In the genomic region with DNA sequence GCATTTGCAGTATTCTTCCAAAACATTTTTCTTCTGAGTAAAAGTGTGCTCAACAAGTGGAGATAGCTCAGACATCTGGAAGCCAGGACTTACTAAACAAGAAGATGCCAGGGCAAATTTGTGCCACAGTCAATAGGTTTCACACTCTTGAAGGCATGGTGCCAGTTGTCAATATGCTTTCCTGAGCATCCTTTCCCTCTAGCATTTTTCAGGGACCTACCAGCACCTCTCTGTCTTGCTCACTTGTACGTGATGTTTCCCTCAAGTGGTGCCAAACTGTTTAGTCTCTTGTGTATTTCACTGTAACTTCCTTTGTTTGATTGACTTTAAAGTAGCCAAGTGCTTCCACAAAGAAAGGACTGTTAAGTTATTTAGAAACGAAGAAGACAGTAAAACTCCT, we compare ENCODE assay signal across 11 cellular contexts.
A peak's percentile ranks its signal among the peaks of the same experiment; 100 is the strongest.
DNase-seq lines count a peak whose midpoint lies in the region; ATAC-seq and TF ChIP-seq lines count a peak whose summit lies in the region.
"Had no signal": no experiment of that assay in that cellular context is flagged by ENCODE, and none has a peak within 500 bp of the region (broad histone marks: within the 10 kb centered on the region; RNA-seq: fewer than 3 reads in every experiment).

No MANE protein-coding gene starts in this region.

- RAD21 ChIA-PET in HCT116 (lab: Charles Lee; ENCODE audit: low non-redundant PET in 1 of 2, low total read pairs in 2 of 2, uncharacterized antibody in 2 of 2, unreplicated experiment in 2 of 2): no interaction called here

- H3K9me3 Mint-ChIP-seq in CD4-positive, alpha-beta memory T cell: no peaks in the 10 kb centered on the region
- no peaks in the 10 kb centered on the region for H3K9me3 Mint-ChIP-seq in activated T-helper 2 cell treated with anti-CD3 and anti-CD28 coated beads, Interferon-gamma antibody, Interleukin-2, Interleukin-4, amounts not matched to agents 10 μg/mL and 5 μg/mL and 100 μg/mL, durations not matched to agents 14 hours and 24 hours and 36 hours
- H3K9me3 Mint-ChIP-seq in naive thymus-derived CD4-positive, alpha-beta T cell: no peaks in the 10 kb centered on the region

- H2AFZ ChIP-seq in HCT116 (ENCODE audit: low read depth, low read length, poor library complexity, severe bottlenecking): no peak overlapping the region
- H2AFZ ChIP-seq in PC-3 (ENCODE audit: low read length): no peak overlapping the region
- H2AFZ ChIP-seq in PC-9: no peak overlapping the region

- H3K36me3 ChIP-seq in CD4-positive, alpha-beta memory T cell (ENCODE audit: insufficient read depth, low read length): no peaks in the 10 kb centered on the region
- peaks cover 0 to 35% of the 10 kb centered on the region in 2 experiments; a peak in 2 of 4 replicates for H3K36me3 ChIP-seq in HCT116 (ENCODE audit: control insufficient read depth in 1 of 2, insufficient read depth in 2 of 2, low read length in 2 of 2)
- no peaks in the 10 kb centered on the region for H3K36me3 ChIP-seq in naive thymus-derived CD4-positive, alpha-beta T cell (ENCODE audit: control insufficient read depth in 2 of 3, insufficient read depth in 3 of 3, low read length in 3 of 3)
- H3K36me3 ChIP-seq in PC-3 (ENCODE audit: low read depth, low read length): no peaks in the 10 kb centered on the region
- no peaks in the 10 kb centered on the region for H3K36me3 ChIP-seq in PC-9 (ENCODE audit: low read depth)

- ATAC-seq in HCT116: peak; percentile 21; the same call in 1 of the 2 replicates
- no peak for ATAC-seq in naive thymus-derived CD4-positive, alpha-beta T cell
- ATAC-seq in PC-3: no peak; the same call in 1 of the 2 replicates
- no peak for ATAC-seq in HG02588 (IDR thresholded peaks at IDR 0.05; ENCODE audit: unreplicated experiment)

- peak overlapping the region; percentile 52 to 84 (median 67) for H3K4me3 Mint-ChIP-seq in CD4-positive, alpha-beta memory T cell
- H3K4me3 Mint-ChIP-seq in activated T-helper 2 cell treated with anti-CD3 and anti-CD28 coated beads, Interferon-gamma antibody, Interleukin-2, Interleukin-4, amounts not matched to agents 10 μg/mL and 5 μg/mL and 100 μg/mL, durations not matched to agents 14 hours and 24 hours and 36 hours (ENCODE audit: low read depth): peak overlapping the region; percentile 30
- peak overlapping the region in 9 of 10 donors; percentile 34 to 83 (median 68) for H3K4me3 Mint-ChIP-seq in naive thymus-derived CD4-positive, alpha-beta T cell

- H3K79me2 ChIP-seq in HCT116 (ENCODE audit: insufficient read depth, low read length) (peaks cover 100% of the 10 kb centered on the region), PC-3 (ENCODE audit: low read length) (no peaks in the 10 kb centered on the region), PC-9 (ENCODE audit: low read depth) (no peaks in the 10 kb centered on the region)

- no peak for TF ChIP-seq RAD21 in HCT116 (IDR thresholded peaks at IDR 0.05; ENCODE audit: low read depth)

- H3K4me1 ChIP-seq in CD4-positive, alpha-beta memory T cell (ENCODE audit: insufficient read depth, low read length): peaks cover 88% of the 10 kb centered on the region
- H3K4me1 ChIP-seq in HCT116 (ENCODE audit: control insufficient read depth in 1 of 2, insufficient read depth in 2 of 2, low read length in 2 of 2) (peaks cover 93 to 98% of the 10 kb centered on the region in 2 experiments), PC-3 (ENCODE audit: insufficient read depth, low read length) (peaks cover 12% of the 10 kb centered on the region), PC-9 (replicated peaks; ENCODE audit: insufficient read depth) (no peaks in the 10 kb centered on the region)
- H3K4me1 ChIP-seq in naive thymus-derived CD4-positive, alpha-beta T cell (ENCODE audit: control insufficient read depth in 2 of 2, insufficient read depth in 2 of 2, low read length in 2 of 2): peaks cover 58 to 62% of the 10 kb centered on the region in 2 donors

- TF ChIP-seq CTCF in HCT116 (IDR thresholded peaks at IDR 0.05 in 2 of 3, conservative IDR thresholded peaks at IDR 0.05 in 1 of 3; ENCODE audit: borderline replicate concordance in 1 of 3, insufficient read depth in 1 of 3, low read depth in 2 of 3, low read length in 2 of 3): no peak
- no peak for TF ChIP-seq CTCF in PC-3 (conservative IDR thresholded peaks at IDR 0.05; ENCODE audit: low read depth, low read length)
- TF ChIP-seq CTCF in PC-9 (conservative IDR thresholded peaks at IDR 0.05): no peak

- POLR2A ChIA-PET in CD4-positive, alpha-beta memory T cell (lab: Charles Lee; ENCODE audit: partially characterized antibody): interaction anchor here (0.8 to 11.2 kb wide), 5 partner anchors 8 to 39 kb away, joined by 3 to 471 read pairs (median 4); no protein-coding TSS in a partner anchor
- POLR2A ChIA-PET in HCT116 (lab: Charles Lee) (no interaction called here), PC-3 (lab: Charles Lee; ENCODE audit: unreplicated experiment) (no interaction called here), PC-9 (lab: Charles Lee; ENCODE audit: unreplicated experiment) (no interaction called here)
- POLR2A ChIA-PET in naive thymus-derived CD4-positive, alpha-beta T cell (lab: Charles Lee): interaction anchor here (0.9 to 1.0 kb wide), 2 partner anchors 95 to 96 kb away, joined by 3 read pairs; no protein-coding TSS in a partner anchor

- no peaks in the 10 kb centered on the region for H4K20me1 ChIP-seq in HCT116 (ENCODE audit: insufficient read depth)
- H4K20me1 ChIP-seq in PC-3 (ENCODE audit: low read length): no peaks in the 10 kb centered on the region
- H4K20me1 ChIP-seq in PC-9 (ENCODE audit: insufficient read depth): no peaks in the 10 kb centered on the region

- peak overlapping the region; percentile 63 for H3K4me2 ChIP-seq in HCT116 (ENCODE audit: low read length)
- no peak overlapping the region for H3K4me2 ChIP-seq in PC-3 (ENCODE audit: low read length)
- no peak overlapping the region for H3K4me2 ChIP-seq in PC-9

- no TSS peak for BruUV-seq in HCT116 (replicated peaks; lab: Mats Ljungman, UMichigan)
- no TSS peak for BruUV-seq in PC-3 (replicated peaks; lab: Mats Ljungman, UMichigan)
- BruUV-seq in PC-9 (replicated peaks; lab: Mats Ljungman, UMichigan): no TSS peak

- CTCF ChIA-PET in CD4-positive, alpha-beta memory T cell (lab: Charles Lee; ENCODE audit: partially characterized antibody): interaction anchor here (0.8 to 10.8 kb wide), 5 partner anchors 8 to 106 kb away, joined by 3 to 140 read pairs (median 7); no protein-coding TSS in a partner anchor
- CTCF ChIA-PET in HCT116 (lab: Charles Lee): no interaction called here
- CTCF ChIA-PET in naive thymus-derived CD4-positive, alpha-beta T cell (lab: Charles Lee): no interaction called here
- CTCF ChIA-PET in PC-3 (lab: Charles Lee): no interaction called here
- CTCF ChIA-PET in PC-9 (lab: Charles Lee): no interaction called here

- H3F3A ChIP-seq in PC-3 (ENCODE audit: low read length, unreplicated experiment) (no peaks in the 10 kb centered on the region), PC-9 (ENCODE audit: insufficient read depth, low read depth) (no peaks in the 10 kb centered on the region)

- H3K27ac ChIP-seq in CD4-positive, alpha-beta memory T cell (ENCODE audit: low read depth, low read length): peak overlapping the region; percentile 49
- peak overlapping the region; percentile 96 for H3K27ac ChIP-seq in HCT116 (ENCODE audit: low read depth, low read length)
- H3K27ac ChIP-seq in naive thymus-derived CD4-positive, alpha-beta T cell (ENCODE audit: low read depth, low read length): peak overlapping the region; percentile 1
- no peak overlapping the region for H3K27ac ChIP-seq in PC-3 (ENCODE audit: low read length)
- H3K27ac ChIP-seq in PC-9: no peak overlapping the region

- intact Hi-C loops in CD4-positive, alpha-beta memory T cell (cut with micrococcal nuclease): loop anchor here (1.0 to 10.0 kb wide), 3 partner anchors 8 to 1275 kb away; a partner anchor contains a TSS
- intact Hi-C loops in HCT116 (cut with micrococcal nuclease): no loop called here
- intact Hi-C loops in activated T-helper 2 cell treated with anti-CD3 and anti-CD28 coated beads, Interferon-gamma antibody, Interleukin-2, Interleukin-4, amounts not matched to agents 10 μg/mL and 5 μg/mL and 100 μg/mL, durations not matched to agents 14 hours and 24 hours and 36 hours (cut with micrococcal nuclease): loop anchor here (10.0 kb wide), 1 partner anchor 105 kb away; no protein-coding TSS in a partner anchor
- intact Hi-C loops in naive thymus-derived CD4-positive, alpha-beta T cell (cut with micrococcal nuclease): loop anchor here (1.0 to 10.0 kb wide), 13 partner anchors 8 to 1345 kb away; a partner anchor contains a TSS
- intact Hi-C loops in PC-3 (cut with micrococcal nuclease): no loop called here
- intact Hi-C loops in PC-9 (cut with micrococcal nuclease; ENCODE audit: unreplicated experiment): no loop called here

- no peaks in the 10 kb centered on the region for H3K9me2 ChIP-seq in HCT116 (ENCODE audit: insufficient read depth)
- no peaks in the 10 kb centered on the region for H3K9me2 ChIP-seq in PC-3 (replicated peaks; ENCODE audit: low read length)
- H3K9me2 ChIP-seq in PC-9 (ENCODE audit: insufficient read depth): no peaks in the 10 kb centered on the region

- H3K9ac ChIP-seq in HCT116 (ENCODE audit: low read length) (peak overlapping the region; percentile 61), PC-3 (ENCODE audit: low read length) (no peak overlapping the region)

- H3K36me3 Mint-ChIP-seq in CD4-positive, alpha-beta memory T cell: peaks cover 14 to 44% of the 10 kb centered on the region in 2 donors
- peaks cover 60% of the 10 kb centered on the region for H3K36me3 Mint-ChIP-seq in activated T-helper 2 cell treated with anti-CD3 and anti-CD28 coated beads, Interferon-gamma antibody, Interleukin-2, Interleukin-4, amounts not matched to agents 10 μg/mL and 5 μg/mL and 100 μg/mL, durations not matched to agents 14 hours and 24 hours and 36 hours (ENCODE audit: low read depth)
- peaks cover 0 to 56% (median 10%) of the 10 kb centered on the region in 5 donors for H3K36me3 Mint-ChIP-seq in naive thymus-derived CD4-positive, alpha-beta T cell

- H3K27me3 Mint-ChIP-seq in CD4-positive, alpha-beta memory T cell: no peaks in the 10 kb centered on the region
- H3K27me3 Mint-ChIP-seq in activated T-helper 2 cell treated with anti-CD3 and anti-CD28 coated beads, Interferon-gamma antibody, Interleukin-2, Interleukin-4, amounts not matched to agents 10 μg/mL and 5 μg/mL and 100 μg/mL, durations not matched to agents 14 hours and 24 hours and 36 hours (ENCODE audit: low read depth): no peaks in the 10 kb centered on the region
- H3K27me3 Mint-ChIP-seq in naive thymus-derived CD4-positive, alpha-beta T cell: no peaks in the 10 kb centered on the region

- H3K27ac Mint-ChIP-seq in CD4-positive, alpha-beta memory T cell: peak overlapping the region; percentile 61 to 94 (median 80)
- peak overlapping the region; percentile 22 for H3K27ac Mint-ChIP-seq in activated T-helper 2 cell treated with anti-CD3 and anti-CD28 coated beads, Interferon-gamma antibody, Interleukin-2, Interleukin-4, amounts not matched to agents 10 μg/mL and 5 μg/mL and 100 μg/mL, durations not matched to agents 14 hours and 24 hours and 36 hours
- peak overlapping the region; percentile 43 to 92 (median 83) for H3K27ac Mint-ChIP-seq in naive thymus-derived CD4-positive, alpha-beta T cell

- TF ChIP-seq POLR2A in HCT116 (IDR thresholded peaks at IDR 0.05; ENCODE audit: borderline replicate concordance, extremely low read depth, insufficient read depth, insufficient read length): no peak

- no peaks in the 10 kb centered on the region for H3K27me3 ChIP-seq in CD4-positive, alpha-beta memory T cell (ENCODE audit: insufficient read depth, low read length)
- H3K27me3 ChIP-seq in HCT116 (ENCODE audit: insufficient read depth, low read length) (no peaks in the 10 kb centered on the region), PC-3 (ENCODE audit: low read length) (no peaks in the 10 kb centered on the region), PC-9 (ENCODE audit: insufficient read depth, low read depth) (no peaks in the 10 kb centered on the region)
- no peaks in the 10 kb centered on the region for H3K27me3 ChIP-seq in naive thymus-derived CD4-positive, alpha-beta T cell (ENCODE audit: control insufficient read depth in 2 of 2, insufficient read depth in 2 of 2, low read length in 2 of 2)

- H3K4me3 ChIP-seq in CD4-positive, alpha-beta memory T cell (ENCODE audit: low read length in 2 of 2): peak overlapping the region in 1 of 2 donors; percentile 11
- peak overlapping the region in 1 of 2 experiments; percentile 13; a peak in 1 of 4 replicates for H3K4me3 ChIP-seq in HCT116 (replicated peaks in 1 of 2; ENCODE audit: low read depth in 1 of 2, low read length in 2 of 2)
- peak overlapping the region; percentile 10 for H3K4me3 ChIP-seq in naive thymus-derived CD4-positive, alpha-beta T cell (ENCODE audit: low read length)
- no peak overlapping the region for H3K4me3 ChIP-seq in PC-3 (ENCODE audit: low read length)
- no peak overlapping the region for H3K4me3 ChIP-seq in PC-9

- H3K9me3 ChIP-seq in CD4-positive, alpha-beta memory T cell (ENCODE audit: control insufficient read depth in 1 of 2, low read length in 2 of 2): no peaks in the 10 kb centered on the region
- H3K9me3 ChIP-seq in HCT116 (ENCODE audit: control insufficient read depth in 1 of 2, insufficient read depth in 1 of 2, low read depth in 1 of 2, low read length in 2 of 2) (no peaks in the 10 kb centered on the region), PC-3 (ENCODE audit: low read length) (no peaks in the 10 kb centered on the region), PC-9 (ENCODE audit: insufficient read depth, low read depth) (no peaks in the 10 kb centered on the region)
- no peaks in the 10 kb centered on the region for H3K9me3 ChIP-seq in naive thymus-derived CD4-positive, alpha-beta T cell (ENCODE audit: control insufficient read depth in 2 of 3, low read length in 3 of 3)

- no peak for DNase-seq in CD4-positive, alpha-beta memory T cell
- no peak for DNase-seq in HCT116 (ENCODE audit: low read depth, low spot score)
- DNase-seq in activated T-helper 2 cell treated with anti-CD3 and anti-CD28 coated beads, Interferon-gamma antibody, Interleukin-2, Interleukin-4, amounts not matched to agents 10 μg/mL and 5 μg/mL and 100 μg/mL, durations not matched to agents 14 hours and 24 hours and 36 hours (ENCODE audit: low spot score): no peak
- DNase-seq in naive thymus-derived CD4-positive, alpha-beta T cell: peak in 2 of 9 donors; percentile 18 to 30
- DNase-seq in PC-3: no peak
- no peak for DNase-seq in PC-9
- no peak for DNase-seq in hippocampal formation (lab: John Stamatoyannopoulos, UW)
- DNase-seq: activated effector memory CD4-positive, alpha-beta T cell treated with anti-CD3 and anti-CD28 coated beads, Interleukin-2, amount 50 U/mL, for 16 hours; DMS79; MV-4-11 had no signal

- H3K4me1 Mint-ChIP-seq in CD4-positive, alpha-beta memory T cell: peaks cover 46 to 86% (median 68%) of the 10 kb centered on the region in 4 donors
- H3K4me1 Mint-ChIP-seq in activated T-helper 2 cell treated with anti-CD3 and anti-CD28 coated beads, Interferon-gamma antibody, Interleukin-2, Interleukin-4, amounts not matched to agents 10 μg/mL and 5 μg/mL and 100 μg/mL, durations not matched to agents 14 hours and 24 hours and 36 hours (ENCODE audit: low read depth): peaks cover 54% of the 10 kb centered on the region
- H3K4me1 Mint-ChIP-seq in naive thymus-derived CD4-positive, alpha-beta T cell: peaks cover 45 to 89% (median 84%) of the 10 kb centered on the region in 7 donors

Comparison
In these comparisons a context has a peak if more than half of its experiments do, and no peak if none do; other contexts are left out.
1. H3K27ac ChIP-seq: peak in CD4-positive, alpha-beta memory T cell (single experiment), HCT116 (single experiment) and naive thymus-derived CD4-positive, alpha-beta T cell (single experiment); none in PC-3 (single experiment) and PC-9 (single experiment).
2. H3K27ac Mint-ChIP-seq: peak in every context shown above with its lines; median percentile 83 in naive thymus-derived CD4-positive, alpha-beta T cell; 80 in CD4-positive, alpha-beta memory T cell; 22 in activated T-helper 2 cell treated with anti-CD3 and anti-CD28 coated beads, Interferon-gamma antibody, Interleukin-2, Interleukin-4, amounts not matched to agents 10 μg/mL and 5 μg/mL and 100 μg/mL, durations not matched to agents 14 hours and 24 hours and 36 hours.
3. POLR2A ChIA-PET loops: an anchor here in CD4-positive, alpha-beta memory T cell (0.8 to 11.2 kb wide) and naive thymus-derived CD4-positive, alpha-beta T cell (0.9 to 1.0 kb wide); none called in HCT116, PC-3 and PC-9.
4. intact Hi-C loops: an anchor here in CD4-positive, alpha-beta memory T cell (1.0 to 10.0 kb wide), activated T-helper 2 cell treated with anti-CD3 and anti-CD28 coated beads, Interferon-gamma antibody, Interleukin-2, Interleukin-4, amounts not matched to agents 10 μg/mL and 5 μg/mL and 100 μg/mL, durations not matched to agents 14 hours and 24 hours and 36 hours (10.0 kb wide) and naive thymus-derived CD4-positive, alpha-beta T cell (1.0 to 10.0 kb wide); none called in HCT116, PC-3 and PC-9.
5. Peak in every context shown above with its lines, with median percentiles within 50 percentile points of each other: H3K4me3 Mint-ChIP-seq.